In genomic region chr2:14256890-14257289, GRCh38 we compare ENCODE assay signal across 24 cellular contexts.
DNase-seq lines count a peak whose midpoint lies in the region; ATAC-seq and TF ChIP-seq lines count a peak whose summit lies in the region.
"Had no signal": no experiment of that assay in that cellular context is flagged by ENCODE, and none has a peak within 500 bp of the region (broad histone marks: within the 10 kb centered on the region; RNA-seq: fewer than 3 reads in every experiment).

No MANE protein-coding gene starts in this region.

- H3K4me2 ChIP-seq in smooth muscle cell: peak overlapping the region; percentile 17

- peaks cover 11% of the 10 kb centered on the region for H3K4me1 ChIP-seq in smooth muscle cell (ENCODE audit: low read depth)

- no peak for ATAC-seq in GM18867 (IDR thresholded peaks at IDR 0.05; ENCODE audit: unreplicated experiment)
- ATAC-seq: activated T-cell treated with anti-CD3 and anti-CD28 coated beads, Interleukin-2, amount 50 U/mL, for 4 hours; left lobe of liver had no signal

- H3K36me3 ChIP-seq in smooth muscle cell (ENCODE audit: low read depth): no peaks in the 10 kb centered on the region

- TF ChIP-seq CTCF in choroid plexus epithelial cell (conservative IDR thresholded peaks at IDR 0.05; ENCODE audit: low read depth, low read length) (no peak), smooth muscle cell (IDR thresholded peaks at IDR 0.05; ENCODE audit: borderline replicate concordance, insufficient read depth, poor library complexity, severe bottlenecking) (no peak)

- no peaks in the 10 kb centered on the region for H4K20me1 ChIP-seq in smooth muscle cell (ENCODE audit: low read depth)

- no peak overlapping the region for H3K9ac ChIP-seq in smooth muscle cell (ENCODE audit: low read depth)

- no peak overlapping the region for H3K4me3 ChIP-seq in choroid plexus epithelial cell (ENCODE audit: low read depth, low read length)
- no peak overlapping the region for H3K4me3 ChIP-seq in smooth muscle cell

- H3K9me3 ChIP-seq in smooth muscle cell (replicated peaks; ENCODE audit: low read depth): no peaks in the 10 kb centered on the region

- no peaks in the 10 kb centered on the region for H3K79me2 ChIP-seq in smooth muscle cell (ENCODE audit: low read depth)

- H2AFZ ChIP-seq in smooth muscle cell (ENCODE audit: low read depth): no peak overlapping the region

- H3K27me3 ChIP-seq in smooth muscle cell (ENCODE audit: low read depth): no peaks in the 10 kb centered on the region

- 26% methylated on average over 5 of the region's 5 CpGs for WGBS in smooth muscle cell (ENCODE audit: low lambda C conversion rate)

- H3F3A ChIP-seq in smooth muscle cell (ENCODE audit: low read depth): no peaks in the 10 kb centered on the region

- DNase-seq in HS-5 (ENCODE audit: low read depth): peak; percentile 48
- peak; percentile 38 for DNase-seq in choroid plexus epithelial cell (ENCODE audit: low read depth)
- peak; percentile 75 for DNase-seq in islet precursor cell
- no peak for DNase-seq in smooth muscle cell (lab: John Stamatoyannopoulos, UW; ENCODE audit: unreplicated experiment)
- DNase-seq in NCI-H1436 treated with DMSO at 0.1 percent for 48 hours (lab: John Stamatoyannopoulos, UW): no peak
- no peak for DNase-seq in activated CD8-positive, alpha-beta memory T cell treated with anti-CD3 and anti-CD28 coated beads, Interleukin-2, amount 50 U/mL, for 48 hours
- DNase-seq: activated CD4-positive, CD25-positive, alpha-beta regulatory T cell treated with anti-CD3 and anti-CD28 coated beads, Interleukin-2, amount 50 U/mL, for 72 hours; activated CD8-positive, alpha-beta memory T cell treated with anti-CD3 and anti-CD28 coated beads for 24 hours; activated naive CD4-positive, alpha-beta T cell treated with Interleukin-2 at 50 U/mL for 16 hours; activated T-cell treated with anti-CD3 and anti-CD28 coated beads, Interleukin-2, amount 50 U/mL, for 4 hours; AML-193; CD8-positive, alpha-beta memory T cell; cerebellar nuclear complex; GF-D8; HFFc6; Kasumi-1; NCI-H1092; NCI-H2029; NCI-H446; nephron progenitor cell; SHP77 treated with DMSO at 0.1 percent for 48 hours; stimulated activated CD4-positive, alpha-beta T cell treated with anti-CD3 and anti-CD28 coated beads, Interleukin-1b, Interleukin-23, amount 100 ng/mL, for 48 hours had no signal

- H3K27ac ChIP-seq in smooth muscle cell (ENCODE audit: low read depth): no peak overlapping the region

Comparison
In these comparisons a context has a peak if more than half of its experiments do, and no peak if none do; other contexts are left out.
1. DNase-seq: peak in HS-5 (single experiment), choroid plexus epithelial cell (single experiment) and islet precursor cell (single experiment); none in smooth muscle cell (single experiment), NCI-H1436 treated with DMSO at 0.1 percent for 48 hours (single experiment) and activated CD8-positive, alpha-beta memory T cell treated with anti-CD3 and anti-CD28 coated beads, Interleukin-2, amount 50 U/mL, for 48 hours (single experiment).